19 cellular contexts compared by ENCODE assay signal in genomic region chr10:3931901-3932300, GRCh38.
"Had no signal": no experiment of that assay in that cellular context is flagged by ENCODE, and none has a peak within 500 bp of the region (broad histone marks: within the 10 kb centered on the region; RNA-seq: fewer than 3 reads in every experiment).

No MANE protein-coding gene starts in this region.

- DNase-seq: activated CD4-positive, alpha-beta T cell treated with anti-CD3 and anti-CD28 coated beads, Interleukin-2, amount 50 U/mL, for 48 hours; activated CD4-positive, CD25-positive, alpha-beta regulatory T cell; activated CD8-positive, alpha-beta memory T cell treated with anti-CD3 and anti-CD28 coated beads, Interleukin-2, amount 50 U/mL, for 48 hours; activated naive CD4-positive, alpha-beta T cell treated with anti-CD3 and anti-CD28 coated beads, Interleukin-2, amount 50 U/mL, for 16 hours; amygdala; effector memory CD4-positive, alpha-beta T cell; esophagus squamous epithelium; left ventricle myocardium superior; pancreas; right lobe of liver; small intestine; stimulated activated CD4-positive, alpha-beta T cell treated with anti-CD3 and anti-CD28 coated beads, Interleukin-15, amount 100 ng/mL, for 24 hours; stimulated activated CD4-positive, alpha-beta T cell treated with anti-CD3 and anti-CD28 coated beads, Interleukin-2, amount 100 ng/mL, for 48 hours; T1000 had no signal

- H3K27ac ChIP-seq: cardiac muscle cell, esophagus squamous epithelium, neural progenitor cell, pancreas, right lobe of liver, SK-N-MC had no signal

- H3K27me3 Mint-ChIP-seq: activated T-helper 17 cell treated with anti-CD3 and anti-CD28 coated beads, Interleukin-2, amount 50 U/mL, for 72 hours had no signal

- H3K27me3 ChIP-seq: cardiac muscle cell, esophagus squamous epithelium, neural progenitor cell, pancreas, right lobe of liver had no signal

- H3K36me3 ChIP-seq: cardiac muscle cell, esophagus squamous epithelium, neural progenitor cell, pancreas, right lobe of liver had no signal

- H3K36me3 Mint-ChIP-seq: neural progenitor cell had no signal

- H3K9me3 ChIP-seq: esophagus squamous epithelium, pancreas, right lobe of liver had no signal

- H3K4me3 ChIP-seq: cardiac muscle cell, esophagus squamous epithelium, neural progenitor cell, pancreas, right lobe of liver, SK-N-MC had no signal

- H3K9me3 Mint-ChIP-seq: neural progenitor cell had no signal

- H3K27ac Mint-ChIP-seq: neural progenitor cell had no signal

- ATAC-seq: activated T-helper 17 cell treated with anti-CD3 and anti-CD28 coated beads, Interleukin-2, amount 50 U/mL, for 72 hours; left ventricle myocardium superior; pancreas; right lobe of liver; Right ventricle myocardium inferior had no signal

- H3K4me1 ChIP-seq: neural progenitor cell had no signal
